7 cellular contexts compared by ENCODE assay signal in genomic region chr14:75982724-75983358, GRCh38. TPM values are rescaled to one million over a fixed set of nuclear protein-coding genes. Genes with fewer than 3 reads are reported as not detected.
A peak's percentile ranks its signal among the peaks of the same experiment; 100 is the strongest.
DNase-seq lines count a peak whose midpoint lies in the region; ATAC-seq and TF ChIP-seq lines count a peak whose summit lies in the region.

No MANE protein-coding gene starts in this region.

- WGBS in aorta, 2 donors, result 8 to 10% methylated on average over 23 to 35 of the region's 35 CpGs

- H3K4me1 ChIP-seq in aorta (ENCODE audit: control insufficient read depth in 1 of 2, insufficient read depth in 2 of 2, low read length in 2 of 2), result peaks cover 2 to 3% of the 10 kb centered on the region in 2 donors

- peak overlapping the region in 4 of 6 donors; percentile 56 to 86 (median 72) for H3K27ac Mint-ChIP-seq in naive B cell

- H3K27ac ChIP-seq in SK-N-MC (peak overlapping the region; percentile 64; the same call in 1 of the 2 replicates), aorta (ENCODE audit: low read depth in 1 of 2, low read length in 2 of 2) (peak overlapping the region; percentile 76 to 99)

- no peaks in the 10 kb centered on the region for H3K27me3 Mint-ChIP-seq in naive B cell

- intact Hi-C loops in aorta (cut with DNase I), result loop anchor here (1.0 to 5.0 kb wide), 5 partner anchors 12 to 272 kb away; no protein-coding TSS in a partner anchor

- H3K9me3 ChIP-seq in SK-N-MC (ENCODE audit: low read depth, low read length) (no peaks in the 10 kb centered on the region), aorta (ENCODE audit: control insufficient read depth, low read length) (no peaks in the 10 kb centered on the region)

- ATAC-seq in HG02571 (IDR thresholded peaks at IDR 0.05; ENCODE audit: unreplicated experiment) (peak; percentile 3), naive B cell (ENCODE audit: low read depth in 2 of 2) (peak; percentile 7 to 13), aorta (ENCODE audit: low FRiP score) (peak; percentile 45), HG02970 (IDR thresholded peaks at IDR 0.05; ENCODE audit: low FRiP score, unreplicated experiment) (no peak)

- DNase-seq in GM04504 (ENCODE audit: low read depth), result peak; percentile 47
- no peak for DNase-seq in SK-N-MC (ENCODE audit: low read depth, low spot score)
- DNase-seq in epithelial cell of proximal tubule (ENCODE audit: low read depth), result no peak
- DNase-seq in naive B cell, result peak; percentile 32
- peak; percentile 85 to 92 for DNase-seq in aorta

- H3K9ac ChIP-seq in SK-N-MC (ENCODE audit: insufficient read length), result no peak overlapping the region

- H3K9me3 Mint-ChIP-seq in naive B cell, result no peaks in the 10 kb centered on the region

- peaks cover 52 to 63% (median 52%) of the 10 kb centered on the region in 3 donors for H3K4me1 Mint-ChIP-seq in naive B cell

- H3K36me3 Mint-ChIP-seq in naive B cell, result no peaks in the 10 kb centered on the region

- no peaks in the 10 kb centered on the region for H3K36me3 ChIP-seq in SK-N-MC (ENCODE audit: insufficient read depth, low read length)
- H3K36me3 ChIP-seq in aorta (ENCODE audit: control insufficient read depth in 1 of 2, insufficient read depth in 2 of 2, low read length in 1 of 2), result no peaks in the 10 kb centered on the region

- H3K4me3 ChIP-seq in SK-N-MC, result peak overlapping the region; percentile 94
- peak overlapping the region; percentile 80 for H3K4me3 ChIP-seq in epithelial cell of proximal tubule (ENCODE audit: low read depth, low read length)
- peak overlapping the region; percentile 84 to 92 for H3K4me3 ChIP-seq in aorta (ENCODE audit: low read length in 2 of 2)

- TF ChIP-seq CTCF in epithelial cell of proximal tubule (conservative IDR thresholded peaks at IDR 0.05; ENCODE audit: low read depth, low read length), result no peak

- H3K4me3 Mint-ChIP-seq in naive B cell, result peak overlapping the region; percentile 74 to 95 (median 90)

- H3K27me3 ChIP-seq in aorta (ENCODE audit: control insufficient read depth in 1 of 2, insufficient read depth in 2 of 2, low read length in 1 of 2), result no peaks in the 10 kb centered on the region

RNA-seq across cellular contexts. Expression of gene TGFB3, which starts 1.0 kb away (rescaled TPM):
- total RNA-seq in epithelial cell of proximal tubule (0.36 and 1.3 TPM in 2 replicates), aorta (100 to 1,000 TPM; 134 to 405 TPM)
- polyA plus RNA-seq in naive B cell (ENCODE audit: low read depth in 6 of 6) (under 1 TPM in 5 of 6 donors, not detected in 1; 0.19 to 0.66 (median 0.43) TPM), aorta (10 to 100 TPM; 30.2 to 54.5 TPM)

RNA-seq across cellular contexts. Expression of gene IFT43, which starts 2.7 kb away (rescaled TPM):
- total RNA-seq in epithelial cell of proximal tubule (28.3 and 28.6 TPM in 2 replicates), aorta (10 to 100 TPM; 44.3 to 64.0 TPM)
- polyA plus RNA-seq in naive B cell (ENCODE audit: low read depth in 6 of 6) (10 to 100 TPM; 13.5 to 25.9 (median 19.7) TPM), aorta (10 to 100 TPM; 42.1 to 62.5 TPM)

Comparison
In these comparisons a context has a peak if more than half of its experiments do, and no peak if none do; other contexts are left out.
1. DNase-seq: peak in GM04504 (single experiment), naive B cell (single experiment) and aorta (2 of 2); none in SK-N-MC (single experiment) and epithelial cell of proximal tubule (single experiment).
2. RNA of gene TGFB3, which starts 1.0 kb away (total RNA-seq): 134 to 405 TPM in aorta; 0.36 to 1.3 TPM in epithelial cell of proximal tubule; every median in the first group is over 10 times any median in the second.
3. Peak in every context shown above with its lines, with median percentiles within 50 percentile points of each other: H3K4me3 ChIP-seq.